Comparison of ENCODE assay signal across 9 cellular contexts in genomic region chr3:125052671-125053303, GRCh38. TPM values are rescaled to one million over a fixed set of nuclear protein-coding genes. Genes with fewer than 3 reads are reported as not detected.
DNase-seq lines count a peak whose midpoint lies in the region; ATAC-seq, FAIRE-seq and TF ChIP-seq lines count a peak whose summit lies in the region.
"Had no signal": no experiment of that assay in that cellular context is flagged by ENCODE, and none has a peak within 500 bp of the region (broad histone marks: within the 10 kb centered on the region; RNA-seq: fewer than 3 reads in every experiment).

No MANE protein-coding gene starts in this region.

- in situ Hi-C loops in transverse colon (cut with MboI; ENCODE audit: low pct_ligation_motif_present in 1 of 4, low pct_unique_long_range_greater_than_20kb in 1 of 4, low sequenced_read_pairs in 3 of 4) = no loop called here

- H3K36me3 ChIP-seq in adrenal gland (replicated peaks in 1 of 2) (no peaks in the 10 kb centered on the region), left lung (no peaks in the 10 kb centered on the region), transverse colon (no peaks in the 10 kb centered on the region)
- H3K36me3 ChIP-seq: neutrophil had no signal

- peak; percentile 76 for DNase-seq in AG20443 (ENCODE audit: low spot score)
- peak; percentile 92 for DNase-seq in H54 (ENCODE audit: insufficient read length, low spot score)
- DNase-seq in adrenal gland = peak in 1 of 7 donors; percentile 13
- no peak for DNase-seq in left lung
- no peak for DNase-seq in transverse colon
- DNase-seq in ecto neural progenitor cell (ENCODE audit: low spot score) = no peak

- no peak for ATAC-seq in left lung
- ATAC-seq in GM19397 (IDR thresholded peaks at IDR 0.05; ENCODE audit: unreplicated experiment) = no peak
- ATAC-seq in GM21737 (IDR thresholded peaks at IDR 0.05; ENCODE audit: unreplicated experiment) = no peak

- no peak for TF ChIP-seq EP300 in transverse colon (IDR thresholded peaks at IDR 0.05; ENCODE audit: low read depth)

- H3K27me3 ChIP-seq in adrenal gland (no peaks in the 10 kb centered on the region), left lung (peaks cover 0 to 32% of the 10 kb centered on the region in 2 donors), transverse colon (peaks cover 5% of the 10 kb centered on the region)

- H3K9me3 ChIP-seq in adrenal gland (replicated peaks in 1 of 3) (no peaks in the 10 kb centered on the region), left lung (no peaks in the 10 kb centered on the region), transverse colon (no peaks in the 10 kb centered on the region)
- H3K9me3 ChIP-seq: neutrophil had no signal

- H3K27ac ChIP-seq in adrenal gland (peak overlapping the region in 3 of 5 donors; percentile 27 to 98 (median 79)), left lung (peak overlapping the region; percentile 80 to 87), transverse colon (peak overlapping the region; percentile 87 to 90 (median 89))
- H3K27ac ChIP-seq: neutrophil had no signal

- no peak for TF ChIP-seq CTCF in adrenal gland (IDR thresholded peaks at IDR 0.05)
- no peak for TF ChIP-seq CTCF in left lung (IDR thresholded peaks at IDR 0.05)
- no peak for TF ChIP-seq CTCF in transverse colon (IDR thresholded peaks at IDR 0.05)

- H3K4me1 ChIP-seq in adrenal gland (replicated peaks in 1 of 2) (peaks cover 10 to 50% of the 10 kb centered on the region in 2 donors), left lung (peaks cover 39 to 75% of the 10 kb centered on the region in 2 donors), transverse colon (peaks cover 31 to 70% (median 37%) of the 10 kb centered on the region in 4 donors)

- TF ChIP-seq POLR2A in H54 (IDR thresholded peaks at IDR 0.05; ENCODE audit: low read depth, low read length) = no peak
- no peak for TF ChIP-seq POLR2A in adrenal gland (IDR thresholded peaks at IDR 0.05)
- no peak for TF ChIP-seq POLR2A in transverse colon (IDR thresholded peaks at IDR 0.05)

- 54 to 64% (median 58%) methylated on average over 6 of the region's 6 CpGs for WGBS in adrenal gland, 4 donors
- 37 to 80% methylated on average over 1 to 6 of the region's 6 CpGs for WGBS in transverse colon (ENCODE audit: low coverage in 1 of 2), 2 donors

- FAIRE-seq in H54 (lab: Jason Lieb, UNC) = no peak

- intact Hi-C loops in adrenal gland (cut with DNase I) (no loop called here), left lung (cut with DNase I) (no loop called here), transverse colon (cut with DNase I; ENCODE audit: low total_unique reads) (loop anchor here (5.0 kb wide), 1 partner anchor 50 kb away; no protein-coding TSS in a partner anchor)

- no peak overlapping the region for H3K4me3 ChIP-seq in adrenal gland
- H3K4me3 ChIP-seq in left lung = peak overlapping the region in 1 of 2 donors; percentile 71
- H3K4me3 ChIP-seq in transverse colon = peak overlapping the region in 3 of 4 donors; percentile 5 to 32 (median 7)

RNA-seq across cellular contexts. Expression of gene HEG1, which starts 3.0 kb away (rescaled TPM):
- total RNA-seq in adrenal gland = 100 to 1,000 TPM in 1 of 8 donors, 10 to 100 TPM in 7; 32.0 to 107 (median 45.8) TPM
- polyA plus RNA-seq in adrenal gland = 10 to 100 TPM in 1 of 3 donors, 1 to 10 TPM in 2; 6.2 to 29.0 (median 8.4) TPM
- total RNA-seq in left lung = 100 to 1,000 TPM; 107 to 132 TPM
- 10 to 100 TPM in 2 of 4 donors, 1 to 10 TPM in 2; 8.9 to 97.3 (median 10.6) TPM for total RNA-seq in transverse colon

Comparison
In these comparisons a context has a peak if more than half of its experiments do, and no peak if none do; other contexts are left out.
1. DNase-seq: peak in AG20443 (single experiment) and H54 (single experiment); none in left lung (0 of 2), transverse colon (single experiment) and ecto neural progenitor cell (single experiment).
2. H3K4me3 ChIP-seq: peak in transverse colon (3 of 4); none in adrenal gland (0 of 4).
3. Peak in every context shown above with its lines, with median percentiles within 50 percentile points of each other: H3K27ac ChIP-seq.